1 cellular context compared by ENCODE assay signal in the genomic region with DNA sequence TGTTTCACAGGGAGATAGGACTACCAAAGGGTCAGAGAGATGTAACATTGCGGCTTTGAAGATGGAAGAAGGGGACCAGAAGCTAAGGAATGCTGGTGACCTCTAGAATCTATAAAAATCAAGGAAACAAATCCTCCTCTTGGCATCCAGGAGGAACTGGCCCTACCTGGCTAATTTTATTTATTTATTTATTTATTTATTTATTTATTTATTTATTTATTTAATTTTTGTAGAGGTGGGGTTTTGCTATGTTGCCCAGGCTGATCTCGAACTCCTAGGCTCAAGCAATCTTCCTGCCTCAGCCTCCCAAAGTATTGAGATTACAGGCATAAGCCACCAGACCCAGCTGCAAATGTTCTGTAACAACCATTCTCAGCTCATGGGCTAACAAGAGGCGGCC.
TF ChIP-seq lines count a peak whose summit lies in the region.

No MANE protein-coding gene starts in this region.

TF ChIP-seq in HEK293, 187 proteins besides CTCF, POLR2A, EP300 and RAD21 (continued from another document):
- TF ChIP-seq, protein P1, sequence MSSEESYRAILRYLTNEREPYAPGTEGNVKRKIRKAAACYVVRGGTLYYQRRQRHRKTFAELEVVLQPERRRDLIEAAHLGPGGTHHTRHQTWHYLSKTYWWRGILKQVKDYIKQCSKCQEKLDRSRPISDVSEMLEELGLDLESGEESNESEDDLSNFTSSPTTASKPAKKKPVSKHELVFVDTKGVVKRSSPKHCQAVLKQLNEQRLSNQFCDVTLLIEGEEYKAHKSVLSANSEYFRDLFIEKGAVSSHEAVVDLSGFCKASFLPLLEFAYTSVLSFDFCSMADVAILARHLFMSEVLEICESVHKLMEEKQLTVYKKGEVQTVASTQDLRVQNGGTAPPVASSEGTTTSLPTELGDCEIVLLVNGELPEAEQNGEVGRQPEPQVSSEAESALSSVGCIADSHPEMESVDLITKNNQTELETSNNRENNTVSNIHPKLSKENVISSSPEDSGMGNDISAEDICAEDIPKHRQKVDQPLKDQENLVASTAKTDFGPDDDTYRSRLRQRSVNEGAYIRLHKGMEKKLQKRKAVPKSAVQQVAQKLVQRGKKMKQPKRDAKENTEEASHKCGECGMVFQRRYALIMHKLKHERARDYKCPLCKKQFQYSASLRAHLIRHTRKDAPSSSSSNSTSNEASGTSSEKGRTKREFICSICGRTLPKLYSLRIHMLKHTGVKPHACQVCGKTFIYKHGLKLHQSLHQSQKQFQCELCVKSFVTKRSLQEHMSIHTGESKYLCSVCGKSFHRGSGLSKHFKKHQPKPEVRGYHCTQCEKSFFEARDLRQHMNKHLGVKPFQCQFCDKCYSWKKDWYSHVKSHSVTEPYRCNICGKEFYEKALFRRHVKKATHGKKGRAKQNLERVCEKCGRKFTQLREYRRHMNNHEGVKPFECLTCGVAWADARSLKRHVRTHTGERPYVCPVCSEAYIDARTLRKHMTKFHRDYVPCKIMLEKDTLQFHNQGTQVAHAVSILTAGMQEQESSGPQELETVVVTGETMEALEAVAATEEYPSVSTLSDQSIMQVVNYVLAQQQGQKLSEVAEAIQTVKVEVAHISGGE (tag by site-specific recombination; conservative IDR thresholded peaks at IDR 0.05; ENCODE audit: low read depth): peak; percentile 59
- TF ChIP-seq ZBTB21 (tag by site-specific recombination; IDR thresholded peaks at IDR 0.05) (no peak), ZSCAN23 (tag by site-specific recombination; IDR thresholded peaks at IDR 0.05) (no peak), ZNF623 (tag by site-specific recombination; IDR thresholded peaks at IDR 0.05) (peak; percentile 52), KLF8 (tag by site-specific recombination; IDR thresholded peaks at IDR 0.05) (no peak), SP7 (tag by site-specific recombination; IDR thresholded peaks at IDR 0.05) (no peak), ZNF664 (tag by site-specific recombination; IDR thresholded peaks at IDR 0.05) (no peak), ZNF37A (tag by site-specific recombination; IDR thresholded peaks at IDR 0.05) (no peak), ZNF266 (tag by site-specific recombination; IDR thresholded peaks at IDR 0.05; ENCODE audit: low read depth) (no peak), ZNF530 (tag by site-specific recombination; IDR thresholded peaks at IDR 0.05; ENCODE audit: low read depth) (no peak), ZNF560 (tag by site-specific recombination; IDR thresholded peaks at IDR 0.05; ENCODE audit: borderline replicate concordance) (0 out of 2 replicates have a peak, but pooled peaks have one; percentile 31), ZNF558 (tag by site-specific recombination; IDR thresholded peaks at IDR 0.05) (0 out of 2 replicates have a peak, but pooled peaks have one; percentile 20), ZNF555 (tag by site-specific recombination; conservative IDR thresholded peaks at IDR 0.05) (peak; percentile 68), ZNF654 (tag by site-specific recombination; IDR thresholded peaks at IDR 0.05; ENCODE audit: low read depth) (0 out of 2 replicates have a peak, but pooled peaks have one; percentile 3), ZNF394 (tag by site-specific recombination; IDR thresholded peaks at IDR 0.05; ENCODE audit: borderline replicate concordance) (peak; percentile 91), ZNF211 (tag by site-specific recombination; IDR thresholded peaks at IDR 0.05; ENCODE audit: low read depth) (no peak), ZNF121 (tag by site-specific recombination; IDR thresholded peaks at IDR 0.05) (no peak), ZNF426 (tag by site-specific recombination; IDR thresholded peaks at IDR 0.05) (peak; percentile 76), ZBTB8A (tag by site-specific recombination; IDR thresholded peaks at IDR 0.05) (peak; percentile 58), ZNF529 (tag by site-specific recombination; IDR thresholded peaks at IDR 0.05; ENCODE audit: insufficient replicate concordance) (no peak), ZFP37 (tag by site-specific recombination; IDR thresholded peaks at IDR 0.05) (0 out of 2 replicates have a peak, but pooled peaks have one; percentile 26), ZNF843 (tag by site-specific recombination; IDR thresholded peaks at IDR 0.05) (no peak), ZNF596 (tag by site-specific recombination; IDR thresholded peaks at IDR 0.05) (no peak), ZNF571 (tag by site-specific recombination; IDR thresholded peaks at IDR 0.05) (no peak), ZNF202 (tag by site-specific recombination; IDR thresholded peaks at IDR 0.05; ENCODE audit: borderline replicate concordance) (0 out of 2 replicates have a peak, but pooled peaks have one; percentile 19), ZXDB (tag by site-specific recombination; IDR thresholded peaks at IDR 0.05) (peak; percentile 31; the same call in 1 of the 2 replicates)
- TF ChIP-seq, protein P2, sequence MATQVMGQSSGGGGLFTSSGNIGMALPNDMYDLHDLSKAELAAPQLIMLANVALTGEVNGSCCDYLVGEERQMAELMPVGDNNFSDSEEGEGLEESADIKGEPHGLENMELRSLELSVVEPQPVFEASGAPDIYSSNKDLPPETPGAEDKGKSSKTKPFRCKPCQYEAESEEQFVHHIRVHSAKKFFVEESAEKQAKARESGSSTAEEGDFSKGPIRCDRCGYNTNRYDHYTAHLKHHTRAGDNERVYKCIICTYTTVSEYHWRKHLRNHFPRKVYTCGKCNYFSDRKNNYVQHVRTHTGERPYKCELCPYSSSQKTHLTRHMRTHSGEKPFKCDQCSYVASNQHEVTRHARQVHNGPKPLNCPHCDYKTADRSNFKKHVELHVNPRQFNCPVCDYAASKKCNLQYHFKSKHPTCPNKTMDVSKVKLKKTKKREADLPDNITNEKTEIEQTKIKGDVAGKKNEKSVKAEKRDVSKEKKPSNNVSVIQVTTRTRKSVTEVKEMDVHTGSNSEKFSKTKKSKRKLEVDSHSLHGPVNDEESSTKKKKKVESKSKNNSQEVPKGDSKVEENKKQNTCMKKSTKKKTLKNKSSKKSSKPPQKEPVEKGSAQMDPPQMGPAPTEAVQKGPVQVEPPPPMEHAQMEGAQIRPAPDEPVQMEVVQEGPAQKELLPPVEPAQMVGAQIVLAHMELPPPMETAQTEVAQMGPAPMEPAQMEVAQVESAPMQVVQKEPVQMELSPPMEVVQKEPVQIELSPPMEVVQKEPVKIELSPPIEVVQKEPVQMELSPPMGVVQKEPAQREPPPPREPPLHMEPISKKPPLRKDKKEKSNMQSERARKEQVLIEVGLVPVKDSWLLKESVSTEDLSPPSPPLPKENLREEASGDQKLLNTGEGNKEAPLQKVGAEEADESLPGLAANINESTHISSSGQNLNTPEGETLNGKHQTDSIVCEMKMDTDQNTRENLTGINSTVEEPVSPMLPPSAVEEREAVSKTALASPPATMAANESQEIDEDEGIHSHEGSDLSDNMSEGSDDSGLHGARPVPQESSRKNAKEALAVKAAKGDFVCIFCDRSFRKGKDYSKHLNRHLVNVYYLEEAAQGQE (tag by site-specific recombination; IDR thresholded peaks at IDR 0.05): peak; percentile 60
- TF ChIP-seq, protein P3, sequence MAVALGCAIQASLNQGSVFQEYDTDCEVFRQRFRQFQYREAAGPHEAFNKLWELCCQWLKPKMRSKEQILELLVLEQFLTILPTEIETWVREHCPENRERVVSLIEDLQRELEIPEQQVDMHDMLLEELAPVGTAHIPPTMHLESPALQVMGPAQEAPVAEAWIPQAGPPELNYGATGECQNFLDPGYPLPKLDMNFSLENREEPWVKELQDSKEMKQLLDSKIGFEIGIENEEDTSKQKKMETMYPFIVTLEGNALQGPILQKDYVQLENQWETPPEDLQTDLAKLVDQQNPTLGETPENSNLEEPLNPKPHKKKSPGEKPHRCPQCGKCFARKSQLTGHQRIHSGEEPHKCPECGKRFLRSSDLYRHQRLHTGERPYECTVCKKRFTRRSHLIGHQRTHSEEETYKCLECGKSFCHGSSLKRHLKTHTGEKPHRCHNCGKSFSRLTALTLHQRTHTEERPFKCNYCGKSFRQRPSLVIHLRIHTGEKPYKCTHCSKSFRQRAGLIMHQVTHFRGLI (tag by site-specific recombination; IDR thresholded peaks at IDR 0.05): no peak
- TF ChIP-seq, protein P4, sequence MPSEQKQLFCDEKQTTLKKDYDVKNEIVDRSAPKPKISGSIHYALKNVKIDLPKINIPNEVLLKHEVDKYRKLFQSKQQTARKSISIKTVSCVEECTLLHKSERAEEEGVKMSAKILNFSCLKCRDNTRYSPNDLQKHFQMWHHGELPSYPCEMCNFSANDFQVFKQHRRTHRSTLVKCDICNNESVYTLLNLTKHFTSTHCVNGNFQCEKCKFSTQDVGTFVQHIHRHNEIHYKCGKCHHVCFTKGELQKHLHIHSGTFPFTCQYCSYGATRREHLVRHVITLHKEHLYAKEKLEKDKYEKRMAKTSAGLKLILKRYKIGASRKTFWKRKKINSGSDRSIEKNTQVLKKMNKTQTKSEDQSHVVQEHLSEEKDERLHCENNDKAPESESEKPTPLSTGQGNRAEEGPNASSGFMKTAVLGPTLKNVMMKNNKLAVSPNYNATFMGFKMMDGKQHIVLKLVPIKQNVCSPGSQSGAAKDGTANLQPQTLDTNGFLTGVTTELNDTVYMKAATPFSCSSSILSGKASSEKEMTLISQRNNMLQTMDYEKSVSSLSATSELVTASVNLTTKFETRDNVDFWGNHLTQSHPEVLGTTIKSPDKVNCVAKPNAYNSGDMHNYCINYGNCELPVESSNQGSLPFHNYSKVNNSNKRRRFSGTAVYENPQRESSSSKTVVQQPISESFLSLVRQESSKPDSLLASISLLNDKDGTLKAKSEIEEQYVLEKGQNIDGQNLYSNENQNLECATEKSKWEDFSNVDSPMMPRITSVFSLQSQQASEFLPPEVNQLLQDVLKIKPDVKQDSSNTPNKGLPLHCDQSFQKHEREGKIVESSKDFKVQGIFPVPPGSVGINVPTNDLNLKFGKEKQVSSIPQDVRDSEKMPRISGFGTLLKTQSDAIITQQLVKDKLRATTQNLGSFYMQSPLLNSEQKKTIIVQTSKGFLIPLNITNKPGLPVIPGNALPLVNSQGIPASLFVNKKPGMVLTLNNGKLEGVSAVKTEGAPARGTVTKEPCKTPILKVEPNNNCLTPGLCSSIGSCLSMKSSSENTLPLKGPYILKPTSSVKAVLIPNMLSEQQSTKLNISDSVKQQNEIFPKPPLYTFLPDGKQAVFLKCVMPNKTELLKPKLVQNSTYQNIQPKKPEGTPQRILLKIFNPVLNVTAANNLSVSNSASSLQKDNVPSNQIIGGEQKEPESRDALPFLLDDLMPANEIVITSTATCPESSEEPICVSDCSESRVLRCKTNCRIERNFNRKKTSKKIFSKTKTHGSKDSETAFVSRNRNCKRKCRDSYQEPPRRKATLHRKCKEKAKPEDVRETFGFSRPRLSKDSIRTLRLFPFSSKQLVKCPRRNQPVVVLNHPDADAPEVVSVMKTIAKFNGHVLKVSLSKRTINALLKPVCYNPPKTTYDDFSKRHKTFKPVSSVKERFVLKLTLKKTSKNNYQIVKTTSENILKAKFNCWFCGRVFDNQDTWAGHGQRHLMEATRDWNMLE (tag by site-specific recombination; conservative IDR thresholded peaks at IDR 0.05; ENCODE audit: low read depth): peak; percentile 72
